ENCODE assay signal across 23 cellular contexts in the genomic region with DNA sequence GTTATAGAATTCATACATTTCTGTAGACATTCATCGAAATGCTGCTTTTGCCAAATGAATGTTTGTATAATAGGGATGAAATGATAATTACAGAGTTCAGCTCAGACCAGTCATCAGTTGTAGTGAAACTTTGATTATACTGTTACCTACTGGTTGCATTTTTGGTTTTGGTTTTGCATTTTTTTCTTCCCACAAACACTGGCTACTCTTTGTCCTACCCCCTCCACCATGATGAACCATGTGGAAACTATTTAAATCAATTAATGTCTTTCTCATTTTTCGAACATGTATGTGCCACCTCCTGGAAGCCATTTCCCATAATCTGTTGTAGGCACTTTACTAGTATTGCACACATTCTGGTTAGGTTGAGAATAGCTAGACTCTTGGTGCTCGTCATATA.
DNase-seq lines count a peak whose midpoint lies in the region; TF ChIP-seq lines count a peak whose summit lies in the region.
"Had no signal": no experiment of that assay in that cellular context is flagged by ENCODE, and none has a peak within 500 bp of the region (broad histone marks: within the 10 kb centered on the region; RNA-seq: fewer than 3 reads in every experiment).

No MANE protein-coding gene starts in this region.

- H3K27ac Mint-ChIP-seq in HFFc6, result no peak overlapping the region
- H3K27ac Mint-ChIP-seq: B cell had no signal

- H3K9me3 Mint-ChIP-seq in HFFc6, result no peaks in the 10 kb centered on the region

- H3K4me3 Mint-ChIP-seq in HFFc6, result no peak overlapping the region
- H3K4me3 Mint-ChIP-seq: B cell had no signal

- no peaks in the 10 kb centered on the region for H3K36me3 Mint-ChIP-seq in HFFc6 (ENCODE audit: low read depth)

- H3K27me3 Mint-ChIP-seq in HFFc6 (ENCODE audit: insufficient read depth), result peaks cover 15% of the 10 kb centered on the region

- peaks cover 19% of the 10 kb centered on the region for H3K4me1 Mint-ChIP-seq in HFFc6 (ENCODE audit: low read depth)
- H3K4me1 Mint-ChIP-seq: B cell had no signal

- DNase-seq in EH (ENCODE audit: low read depth) (peak; percentile 57), HFFc6 (peak; percentile 3), astrocyte of the hippocampus (ENCODE audit: low read depth, low spot score) (peak; percentile 84), renal cortical epithelial cell (ENCODE audit: low read depth) (peak; percentile 39), NCI-H774 (lab: John Stamatoyannopoulos, UW) (no peak)
- DNase-seq in activated effector memory CD4-positive, alpha-beta T cell treated with Interleukin-2 at 50 U/mL for 16 hours, result no peak
- no peak for DNase-seq in stimulated activated CD4-positive, alpha-beta T cell treated with anti-CD3 and anti-CD28 coated beads, Interleukin-1b, Interleukin-23, amount 100 ng/mL, for 48 hours
- DNase-seq: Calu3, DMS153, DND-41, GOT3, IMR-90, KG1, NCI-H1092 treated with DMSO at 0.1 percent for 48 hours, NCI-H1436, NCI-H187 treated with DMSO at 0.1 percent for 48 hours, NCI-H2107, NCI-H446, NCI-H524 treated with DMSO at 0.1 percent for 48 hours, NCI-H82, Right ventricle myocardium superior, RPMI8226 had no signal

- TF ChIP-seq CTCF in HFFc6 (IDR thresholded peaks at IDR 0.05), result no peak

Comparison
In these comparisons a context has a peak if more than half of its experiments do, and no peak if none do; other contexts are left out.
1. DNase-seq: peak in EH (single experiment), HFFc6 (single experiment), astrocyte of the hippocampus (single experiment) and renal cortical epithelial cell (single experiment); none in activated effector memory CD4-positive, alpha-beta T cell treated with Interleukin-2 at 50 U/mL for 16 hours (single experiment), NCI-H774 (single experiment) and stimulated activated CD4-positive, alpha-beta T cell treated with anti-CD3 and anti-CD28 coated beads, Interleukin-1b, Interleukin-23, amount 100 ng/mL, for 48 hours (single experiment).